Comparison of ENCODE assay signal across 8 cellular contexts in genomic region chr15:43106486-43106829, GRCh38. TPM values are rescaled to one million over a fixed set of nuclear protein-coding genes. Genes with fewer than 3 reads are reported as not detected.
DNase-seq lines count a peak whose midpoint lies in the region; FAIRE-seq and TF ChIP-seq lines count a peak whose summit lies in the region.

No MANE protein-coding gene starts in this region.

- intact Hi-C loops in thyroid gland (cut with DNase I) = no loop called here

- H3K9me3 ChIP-seq in astrocyte (ENCODE audit: insufficient read depth, low read depth, low read length) (no peaks in the 10 kb centered on the region), liver (ENCODE audit: control insufficient read depth in 4 of 4, low read length in 3 of 4) (no peaks in the 10 kb centered on the region), thyroid gland (no peaks in the 10 kb centered on the region)

- CTCF ChIA-PET in activated CD4-positive, alpha-beta T cell treated with anti-CD3 and anti-CD28 coated beads, Interleukin-2, amount 10 ng/mL, durations not matched to agents 7 days and 5 days (lab: Charles Lee) = interaction anchor here (0.8 to 1.3 kb wide), 6 partner anchors 11 to 30 kb away, joined by 3 to 5 read pairs (median 4); partner anchors contain the start of gene TMEM62

- peak overlapping the region; percentile 89 for H2AFZ ChIP-seq in astrocyte (ENCODE audit: low read depth, low read length)

- peak overlapping the region; percentile 94 for H3K4me3 Mint-ChIP-seq in activated CD4-positive, alpha-beta T cell treated with anti-CD3 and anti-CD28 coated beads, Interleukin-2, amount 10 ng/mL, durations not matched to agents 7 days and 5 days
- H3K4me3 Mint-ChIP-seq in astrocyte (ENCODE audit: unreplicated experiment) = peak overlapping the region; percentile 98

- TF ChIP-seq RAD21 in liver (IDR thresholded peaks at IDR 0.05) = no peak

- no peak for TF ChIP-seq POLR2A in thyroid gland (IDR thresholded peaks at IDR 0.05)

- H3K9ac ChIP-seq in astrocyte (ENCODE audit: low read length) (peak overlapping the region; percentile 90), liver (ENCODE audit: low read depth in 1 of 2, low read length in 2 of 2) (peak overlapping the region; percentile 92 to 99)

- peaks cover 43% of the 10 kb centered on the region for H3K4me1 Mint-ChIP-seq in activated CD4-positive, alpha-beta T cell treated with anti-CD3 and anti-CD28 coated beads, Interleukin-2, amount 10 ng/mL, durations not matched to agents 7 days and 5 days
- H3K4me1 Mint-ChIP-seq in astrocyte (ENCODE audit: low read depth, unreplicated experiment) = peaks cover 11% of the 10 kb centered on the region

- H3K27ac ChIP-seq in astrocyte (ENCODE audit: low read depth, low read length) (peak overlapping the region; percentile 74), liver (ENCODE audit: low read depth in 1 of 2, low read length in 2 of 2) (peak overlapping the region; percentile 93 to 96), thyroid gland (peak overlapping the region; percentile 51 to 91 (median 81))

- H3K4me1 ChIP-seq in astrocyte (ENCODE audit: insufficient read depth, low read length) (peaks cover 8% of the 10 kb centered on the region), liver (ENCODE audit: control insufficient read depth in 4 of 4, insufficient read depth in 4 of 4, low read length in 3 of 4) (peaks cover 3 to 17% (median 14%) of the 10 kb centered on the region in 4 donors), thyroid gland (peaks cover 9 to 21% of the 10 kb centered on the region in 2 donors)

- H3K36me3 ChIP-seq in astrocyte (ENCODE audit: insufficient read depth, low read length) (no peaks in the 10 kb centered on the region), liver (ENCODE audit: control insufficient read depth in 4 of 4, insufficient read depth in 3 of 4, low read depth in 1 of 4, low read length in 3 of 4) (no peaks in the 10 kb centered on the region), thyroid gland (no peaks in the 10 kb centered on the region)

- no peaks in the 10 kb centered on the region for H3K9me3 Mint-ChIP-seq in activated CD4-positive, alpha-beta T cell treated with anti-CD3 and anti-CD28 coated beads, Interleukin-2, amount 10 ng/mL, durations not matched to agents 7 days and 5 days
- H3K9me3 Mint-ChIP-seq in astrocyte (ENCODE audit: unreplicated experiment) = no peaks in the 10 kb centered on the region

- no peaks in the 10 kb centered on the region for H3K27me3 Mint-ChIP-seq in activated CD4-positive, alpha-beta T cell treated with anti-CD3 and anti-CD28 coated beads, Interleukin-2, amount 10 ng/mL, durations not matched to agents 7 days and 5 days
- H3K27me3 Mint-ChIP-seq in astrocyte (ENCODE audit: low read depth, unreplicated experiment) = no peaks in the 10 kb centered on the region

- H3K4me2 ChIP-seq in astrocyte (ENCODE audit: low read length) = peak overlapping the region; percentile 88

- peaks cover 22% of the 10 kb centered on the region for H4K20me1 ChIP-seq in astrocyte (ENCODE audit: insufficient read depth, low read length)

- no peak for FAIRE-seq in astrocyte (lab: Jason Lieb, UNC)

- peaks cover 44% of the 10 kb centered on the region for H3K79me2 ChIP-seq in astrocyte (ENCODE audit: insufficient read depth, low read length)

- in situ Hi-C loops in ACHN (cut with HindIII; ENCODE audit: low pct_ligation_motif_present, low pct_unique_long_range_greater_than_20kb, low sequenced_read_pairs) = no loop called here

- H3K36me3 Mint-ChIP-seq in activated CD4-positive, alpha-beta T cell treated with anti-CD3 and anti-CD28 coated beads, Interleukin-2, amount 10 ng/mL, durations not matched to agents 7 days and 5 days (ENCODE audit: low read depth) = peaks cover 29% of the 10 kb centered on the region
- peaks cover 5% of the 10 kb centered on the region for H3K36me3 Mint-ChIP-seq in astrocyte (ENCODE audit: low read depth, unreplicated experiment)

- H3K27me3 ChIP-seq in astrocyte (ENCODE audit: insufficient read depth, low read length) (no peaks in the 10 kb centered on the region), liver (ENCODE audit: control insufficient read depth in 4 of 4, insufficient read depth in 4 of 4, low read length in 3 of 4) (no peaks in the 10 kb centered on the region), thyroid gland (no peaks in the 10 kb centered on the region)

- no peak for TF ChIP-seq CTCF in astrocyte (IDR thresholded peaks at IDR 0.05; ENCODE audit: insufficient read depth, low read depth, low read length)
- no peak for TF ChIP-seq CTCF in liver (IDR thresholded peaks at IDR 0.05; ENCODE audit: low read depth, low read length, missing input control)
- no peak for TF ChIP-seq CTCF in thyroid gland (IDR thresholded peaks at IDR 0.05)

- H3K27ac Mint-ChIP-seq in activated CD4-positive, alpha-beta T cell treated with anti-CD3 and anti-CD28 coated beads, Interleukin-2, amount 10 ng/mL, durations not matched to agents 7 days and 5 days = peak overlapping the region; percentile 97
- peak overlapping the region; percentile 94 for H3K27ac Mint-ChIP-seq in astrocyte (ENCODE audit: unreplicated experiment)

- no peak for DNase-seq in activated CD4-positive, alpha-beta T cell treated with anti-CD3 and anti-CD28 coated beads, Interleukin-2, amount 10 ng/mL, durations not matched to agents 7 days and 5 days
- no peak for DNase-seq in activated CD4-positive, alpha-beta T cell treated with anti-CD3 and anti-CD28 coated beads, Interleukin-2, amount 50 U/mL, for 4 hours
- DNase-seq in astrocyte (ENCODE audit: low read depth) (no peak), thyroid gland (no peak), ACHN (no peak), NCI-H1694 (lab: John Stamatoyannopoulos, UW) (no peak), inferior parietal cortex (ENCODE audit: extremely low spot score) (no peak)

- WGBS in liver = 9% methylated on average over 7 of the region's 7 CpGs
- 20 to 23% methylated on average over 7 of the region's 7 CpGs for WGBS in thyroid gland, 2 donors

- peak overlapping the region; percentile 97 for H3K4me3 ChIP-seq in astrocyte (ENCODE audit: insufficient read depth, low read depth, low read length)
- H3K4me3 ChIP-seq in liver (ENCODE audit: low read depth in 1 of 3, low read length in 3 of 3) = peak overlapping the region; percentile 88 to 98 (median 93)
- peak overlapping the region; percentile 45 to 65 (median 60) for H3K4me3 ChIP-seq in thyroid gland (replicated peaks in 1 of 3)

- POLR2A ChIA-PET in activated CD4-positive, alpha-beta T cell treated with anti-CD3 and anti-CD28 coated beads, Interleukin-2, amount 10 ng/mL, durations not matched to agents 7 days and 5 days (lab: Charles Lee) = interaction anchor here (0.7 kb wide), 1 partner anchor 16 kb away, joined by 3 read pairs; no protein-coding TSS in a partner anchor

TF ChIP-seq in liver, 16 proteins besides CTCF, POLR2A, EP300 and RAD21 (continues in another document):
- no peak for TF ChIP-seq TAF1 (conservative IDR thresholded peaks at IDR 0.05)
- TF ChIP-seq FOXA2 (IDR thresholded peaks at IDR 0.05) = no peak
- TF ChIP-seq EGR1 (IDR thresholded peaks at IDR 0.05; ENCODE audit: low read depth in 2 of 2) = no peak
- TF ChIP-seq YY1 (IDR thresholded peaks at IDR 0.05) = no peak
- no peak for TF ChIP-seq FOXA1 (IDR thresholded peaks at IDR 0.05)
- no peak for TF ChIP-seq ZBTB33 (IDR thresholded peaks at IDR 0.05)
- TF ChIP-seq MAX (IDR thresholded peaks at IDR 0.05) = no peak
- TF ChIP-seq NR2F2 (IDR thresholded peaks at IDR 0.05) = no peak
- no peak for TF ChIP-seq SP1 (IDR thresholded peaks at IDR 0.05)
- no peak for TF ChIP-seq GABPA (IDR thresholded peaks at IDR 0.05 in 1 of 2, conservative IDR thresholded peaks at IDR 0.05 in 1 of 2)
- TF ChIP-seq HNF4A (conservative IDR thresholded peaks at IDR 0.05) = no peak
- no peak for TF ChIP-seq HNF4G (IDR thresholded peaks at IDR 0.05)
- TF ChIP-seq RXRA (IDR thresholded peaks at IDR 0.05) = no peak
- no peak for TF ChIP-seq JUND (IDR thresholded peaks at IDR 0.05)
- TF ChIP-seq ATF3 (IDR thresholded peaks at IDR 0.05) = no peak

RNA-seq across cellular contexts. Expression of gene UBR1, which starts 0.6 kb away (rescaled TPM):
- 10 to 100 TPM; 27.8 to 31.8 TPM for total RNA-seq in activated CD4-positive, alpha-beta T cell treated with anti-CD3 and anti-CD28 coated beads, Interleukin-2, amount 10 ng/mL, durations not matched to agents 7 days and 5 days
- total RNA-seq in astrocyte = 25.7 and 28.2 TPM in 2 replicates
- 10 to 100 TPM; 17.1 to 25.3 TPM for total RNA-seq in liver
- 1 to 10 TPM; 3.7 to 4.8 TPM for polyA plus RNA-seq in liver
- 10 to 100 TPM; 39.3 to 50.5 (median 40.8) TPM for total RNA-seq in thyroid gland

RNA-seq across cellular contexts. Expression of gene TMEM62, which starts 26.9 kb away (rescaled TPM):
- total RNA-seq in activated CD4-positive, alpha-beta T cell treated with anti-CD3 and anti-CD28 coated beads, Interleukin-2, amount 10 ng/mL, durations not matched to agents 7 days and 5 days = 10 to 100 TPM; 15.3 to 18.5 TPM
- total RNA-seq in astrocyte (14.0 and 15.2 TPM in 2 replicates), liver (10 to 100 TPM; 12.0 to 14.0 TPM), thyroid gland (10 to 100 TPM; 37.1 to 50.0 (median 42.6) TPM)
- 1 to 10 TPM; 4.5 to 9.3 TPM for polyA plus RNA-seq in liver
